Comparison of ENCODE assay signal across 8 cellular contexts in the genomic region with DNA sequence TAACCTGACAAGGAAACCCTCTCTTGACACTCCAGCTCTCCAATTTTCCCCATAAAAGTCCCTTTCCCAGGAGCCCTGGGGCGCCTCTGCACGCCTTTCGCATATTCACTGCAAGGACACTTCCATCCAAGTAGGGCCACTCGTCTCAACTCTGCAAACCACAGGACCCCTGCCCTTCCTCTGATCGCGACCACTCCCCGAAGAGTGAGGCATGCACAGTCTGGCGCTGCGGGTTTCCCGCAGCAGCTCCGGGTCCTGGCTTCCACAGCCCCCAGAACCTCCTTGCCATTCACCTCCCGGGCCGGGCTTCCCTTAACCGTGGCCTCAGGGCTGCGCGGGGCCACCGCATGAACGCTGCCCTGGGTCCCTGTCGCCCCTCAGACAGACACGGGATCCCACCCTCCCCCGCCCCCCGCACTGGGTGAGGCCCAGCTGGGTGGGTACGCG. TPM values are rescaled to one million over a fixed set of nuclear protein-coding genes. Genes with fewer than 3 reads are reported as not detected.
DNase-seq lines count a peak whose midpoint lies in the region; ATAC-seq and TF ChIP-seq lines count a peak whose summit lies in the region.

No MANE protein-coding gene starts in this region.

- peaks cover 21 to 34% (median 27%) of the 10 kb centered on the region in 4 donors for H3K36me3 ChIP-seq in sigmoid colon

- POLR2A ChIA-PET in AG04449 (lab: Yijun Ruan, JAX) = interaction anchor here (0.9 to 1.4 kb wide), 2 partner anchors 10 to 11 kb away, joined by 3 read pairs; no protein-coding TSS in a partner anchor
- POLR2A ChIA-PET in T-cell (lab: Charles Lee) = no interaction called here

- H3K27me3 Mint-ChIP-seq in T-cell = no peaks in the 10 kb centered on the region

- WGBS in sigmoid colon, 2 donors = 0 to 1% methylated on average over 24 of the region's 24 CpGs

- no peak for TF ChIP-seq EP300 in sigmoid colon (IDR thresholded peaks at IDR 0.05)

- peak overlapping the region; percentile 80 to 90 for H3K27ac Mint-ChIP-seq in T-cell

- H3K27ac ChIP-seq in foreskin keratinocyte (peak overlapping the region; percentile 89), sigmoid colon (peak overlapping the region; percentile 96 to 99 (median 98))

- ATAC-seq in GM21717 (IDR thresholded peaks at IDR 0.05; ENCODE audit: unreplicated experiment) (peak; percentile 6), T-cell (replicated peaks in 1 of 4) (peak in 3 of 4 experiments; percentile 2 to 22 (median 16)), foreskin keratinocyte (peak; percentile 10)

- CTCF ChIA-PET in AG04449 (lab: Yijun Ruan, JAX) = interaction anchor here (1.8 to 3.9 kb wide), 3 partner anchors 16 to 47 kb away, joined by 7 to 35 read pairs (median 18); no protein-coding TSS in a partner anchor
- CTCF ChIA-PET in T-cell (lab: Charles Lee) = interaction anchor here in 1 of 2 donors (1.2 to 1.4 kb wide), 2 partner anchors 19 to 48 kb away, joined by 3 to 6 read pairs; no protein-coding TSS in a partner anchor

- TF ChIP-seq POLR2A in sigmoid colon (IDR thresholded peaks at IDR 0.05) = no peak

- H3K9me3 ChIP-seq in sigmoid colon = no peaks in the 10 kb centered on the region

- H3K36me3 Mint-ChIP-seq in T-cell = peaks cover 28% of the 10 kb centered on the region

- DNase-seq in AG04449 (ENCODE audit: low read depth, low spot score) (no peak), T-cell (peak in 2 of 34 experiments; percentile 8 to 22), foreskin keratinocyte (no peak), sigmoid colon (no peak), DMS79 treated with DMSO at 0.1 percent for 48 hours (lab: John Stamatoyannopoulos, UW) (no peak), SK-N-DZ (ENCODE audit: low spot score) (no peak)
- DNase-seq in effector CD8-positive, alpha-beta T cell (lab: John Stamatoyannopoulos, UW) = no peak

- H3K4me1 Mint-ChIP-seq in T-cell = peaks cover 62 to 66% (median 62%) of the 10 kb centered on the region in 3 donors

- no peak for TF ChIP-seq CTCF in AG04449 (IDR thresholded peaks at IDR 0.05; ENCODE audit: insufficient read depth, low read length, missing control alignments)
- TF ChIP-seq CTCF in foreskin keratinocyte (conservative IDR thresholded peaks at IDR 0.05) = no peak
- TF ChIP-seq CTCF in sigmoid colon (IDR thresholded peaks at IDR 0.05) = no peak

- H3K4me3 ChIP-seq in AG04449 (ENCODE audit: low read depth, low read length) (peak overlapping the region; percentile 95), sigmoid colon (peak overlapping the region; percentile 80 to 96 (median 92))

- H3K4me3 Mint-ChIP-seq in T-cell = peak overlapping the region; percentile 89 to 96 (median 95)

- H3K9me3 Mint-ChIP-seq in T-cell = no peaks in the 10 kb centered on the region

- H3K4me1 ChIP-seq in foreskin keratinocyte (peaks cover 28% of the 10 kb centered on the region), sigmoid colon (peaks cover 0 to 27% (median 22%) of the 10 kb centered on the region in 4 donors)

- intact Hi-C loops in sigmoid colon (cut with DNase I) = loop anchor here (5.0 to 10.0 kb wide), 2 partner anchors 90 to 943 kb away; a partner anchor contains a TSS

- no peaks in the 10 kb centered on the region for H3K27me3 ChIP-seq in foreskin keratinocyte
- no peaks in the 10 kb centered on the region for H3K27me3 ChIP-seq in sigmoid colon

RNA-seq across cellular contexts. Expression of a gene that starts 0.4 kb away (rescaled TPM):
- total RNA-seq in T-cell (10 to 100 TPM; 30.6 to 86.3 (median 33.4) TPM), foreskin keratinocyte (26.2 and 27.0 TPM in 2 replicates), sigmoid colon (10 to 100 TPM; 14.1 to 20.2 (median 17.6) TPM)
- polyA plus RNA-seq in foreskin keratinocyte (5.9 and 7.3 TPM in 2 replicates), sigmoid colon (10 to 100 TPM in 1 of 3 donors, 1 to 10 TPM in 2; 6.6 to 12.4 (median 9.0) TPM)
- 6.4 and 7.0 TPM in 2 replicates for polyA plus RNA-seq in SK-N-DZ (2014; cell fraction: cytosol; rRNA removed)
- polyA plus RNA-seq in SK-N-DZ (2014; cell fraction: nucleus; rRNA removed) = 5.3 and 9.6 TPM in 2 replicates

RNA-seq across cellular contexts. Expression of a gene that starts 38.2 kb away (rescaled TPM):
- total RNA-seq in T-cell (not detected), foreskin keratinocyte (not detected in 2 replicates), sigmoid colon (not detected)
- polyA plus RNA-seq in foreskin keratinocyte (not detected in 2 replicates), sigmoid colon (under 1 TPM in 1 of 3 donors, not detected in 2; 0.03 TPM)
- polyA plus RNA-seq in SK-N-DZ (2014; cell fraction: cytosol; rRNA removed) = not detected in 2 replicates
- not detected in 2 replicates for polyA plus RNA-seq in SK-N-DZ (2014; cell fraction: nucleus; rRNA removed)
